7 cellular contexts compared by ENCODE assay signal in the genomic region with DNA sequence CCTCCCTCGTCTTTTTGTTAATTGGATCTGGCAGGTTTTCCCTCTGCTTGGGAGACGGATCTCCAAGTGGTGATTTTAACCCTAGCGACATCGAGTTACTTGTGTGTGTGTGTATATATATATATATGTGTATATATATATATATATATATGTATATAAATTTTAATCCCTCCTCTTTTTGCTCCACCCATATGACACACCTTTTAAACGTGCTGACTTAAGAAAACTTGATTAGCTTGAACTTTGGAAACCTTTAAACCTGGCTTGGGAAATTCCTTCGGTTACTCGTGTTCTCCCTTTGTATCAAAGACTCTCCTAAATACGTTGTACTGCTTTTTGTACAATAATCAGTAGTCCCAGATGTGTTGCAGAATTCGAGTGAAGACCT. TPM values are rescaled to one million over a fixed set of nuclear protein-coding genes. Genes with fewer than 3 reads are reported as not detected.
DNase-seq lines count a peak whose midpoint lies in the region; ATAC-seq and TF ChIP-seq lines count a peak whose summit lies in the region.

No MANE protein-coding gene starts in this region.

- no peaks in the 10 kb centered on the region for H3K36me3 ChIP-seq in HUES48 (ENCODE audit: control insufficient read depth, insufficient read depth, low read length)
- H3K36me3 ChIP-seq in adrenal gland (replicated peaks in 1 of 2): no peaks in the 10 kb centered on the region

- peak overlapping the region; percentile 99 for H3K4me3 ChIP-seq in HUES48 (ENCODE audit: low read depth, low read length)
- H3K4me3 ChIP-seq in adrenal gland: peak overlapping the region in 3 of 4 donors; percentile 68 to 95 (median 73)

- ATAC-seq in GM21526 (IDR thresholded peaks at IDR 0.05; ENCODE audit: low FRiP score, unreplicated experiment): no peak

- 1 to 4% (median 2%) methylated on average over 9 of the region's 9 CpGs for WGBS in adrenal gland, 4 donors

- peak overlapping the region; percentile 81 for H3K9ac ChIP-seq in HUES48 (ENCODE audit: low read depth, low read length)

- no peak for DNase-seq in adrenal gland
- peak; percentile 36 for DNase-seq in inferior parietal cortex (ENCODE audit: extremely low spot score)
- DNase-seq in T-helper 2 cell: no peak
- no peak for DNase-seq in foreskin melanocyte

- intact Hi-C loops in adrenal gland (cut with DNase I): loop anchor here in 1 of 2 donors (10.0 kb wide), 1 partner anchor 57 kb away; no protein-coding TSS in a partner anchor

- peaks cover 34% of the 10 kb centered on the region for H3K4me1 ChIP-seq in HUES48 (ENCODE audit: control insufficient read depth, insufficient read depth, low read length)
- peaks cover 14 to 61% of the 10 kb centered on the region in 2 donors for H3K4me1 ChIP-seq in adrenal gland (replicated peaks in 1 of 2)

- TF ChIP-seq CTCF in adrenal gland (IDR thresholded peaks at IDR 0.05): no peak

- H3K9me3 ChIP-seq in HUES48 (ENCODE audit: control insufficient read depth, insufficient read depth, low read length) (no peaks in the 10 kb centered on the region), adrenal gland (replicated peaks in 1 of 3) (no peaks in the 10 kb centered on the region)

- peaks cover 8% of the 10 kb centered on the region; the same call in 1 of the 2 replicates for H3K27me3 ChIP-seq in HUES48 (ENCODE audit: control insufficient read depth, insufficient read depth, low read length)
- no peaks in the 10 kb centered on the region for H3K27me3 ChIP-seq in adrenal gland

- no peak for TF ChIP-seq POLR2A in adrenal gland (IDR thresholded peaks at IDR 0.05)

- peak overlapping the region; percentile 81 for H3K27ac ChIP-seq in HUES48 (ENCODE audit: low read depth, low read length)
- H3K27ac ChIP-seq in adrenal gland: peak overlapping the region in 4 of 5 donors; percentile 92 to 98 (median 95)
- H3K27ac ChIP-seq in temporal lobe (ENCODE audit: low read depth, low read length): peak overlapping the region; percentile 96

RNA-seq across cellular contexts. Expression of gene RNF11, which starts 1.2 kb away (rescaled TPM):
- total RNA-seq in adrenal gland (100 to 1,000 TPM in 6 of 8 donors, 10 to 100 TPM in 2; 70.3 to 140 (median 121) TPM), temporal lobe (133 TPM)
- polyA plus RNA-seq in adrenal gland: 100 to 1,000 TPM in 1 of 3 donors, 10 to 100 TPM in 2; 32.6 to 142 (median 49.0) TPM
